ENCODE assay signal across 21 cellular contexts in the genomic region with DNA sequence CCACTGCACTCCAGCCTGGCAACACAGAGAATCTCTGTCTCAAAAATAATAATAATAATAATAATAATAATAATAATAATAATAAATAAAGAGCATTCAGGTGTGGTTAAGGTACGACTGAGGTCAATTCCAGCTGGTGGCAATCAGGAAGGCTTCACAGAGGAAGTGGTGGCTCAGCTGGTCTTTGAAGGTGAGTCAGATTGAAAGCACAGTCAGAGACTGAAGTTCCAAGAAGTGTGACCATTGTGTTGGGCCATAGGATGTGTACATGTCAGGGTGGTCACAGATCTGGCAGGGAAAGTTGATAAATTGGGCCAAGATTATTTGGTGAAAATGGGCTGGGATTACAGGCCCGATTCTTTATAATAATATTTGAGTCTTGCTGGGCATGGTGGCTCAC. TPM values are rescaled to one million over a fixed set of nuclear protein-coding genes. Genes with fewer than 3 reads are reported as not detected.
DNase-seq lines count a peak whose midpoint lies in the region; ATAC-seq and TF ChIP-seq lines count a peak whose summit lies in the region.
"Had no signal": no experiment of that assay in that cellular context is flagged by ENCODE, and none has a peak within 500 bp of the region (broad histone marks: within the 10 kb centered on the region; RNA-seq: fewer than 3 reads in every experiment).

No MANE protein-coding gene starts in this region.

- TF ChIP-seq CTCF in natural killer cell (IDR thresholded peaks at IDR 0.05): no peak

- no peaks in the 10 kb centered on the region for H3K36me3 Mint-ChIP-seq in natural killer cell treated with Interleukin-12 subunit alpha and Interleukin-12 subunit beta and Interleukin-15 and Interleukin-18, amount 100 ng/mL, for 72 hours
- no peaks in the 10 kb centered on the region for H3K36me3 Mint-ChIP-seq in natural killer cell
- no peaks in the 10 kb centered on the region for H3K36me3 Mint-ChIP-seq in activated naive CD8-positive, alpha-beta T cell treated with anti-CD3 and anti-CD28 coated beads, Interleukin-2, amount 50 U/mL, for 24 hours (ENCODE audit: low read depth)
- H3K36me3 Mint-ChIP-seq: activated naive CD4-positive, alpha-beta T cell treated with anti-CD3 and anti-CD28 coated beads, Interleukin-2, amount 50 U/mL, for 24 hours; naive B cell had no signal

- DNase-seq in natural killer cell treated with Interleukin-12 subunit alpha and Interleukin-12 subunit beta and Interleukin-15 and Interleukin-18, amount 100 ng/mL, for 72 hours (ENCODE audit: low spot score): no peak
- DNase-seq in natural killer cell (no peak), NCI-H748 treated with DMSO at 0.1 percent for 48 hours (lab: John Stamatoyannopoulos, UW) (no peak), inferior parietal cortex (ENCODE audit: extremely low spot score) (no peak), foreskin melanocyte (no peak), nucleus accumbens (lab: John Stamatoyannopoulos, UW) (no peak)
- peak; percentile 4 for DNase-seq in activated naive CD8-positive, alpha-beta T cell treated with anti-CD3 and anti-CD28 coated beads, Interleukin-2, amount 50 U/mL, for 24 hours
- DNase-seq: activated CD4-positive, alpha-beta T cell treated with anti-CD3 and anti-CD28 coated beads, Interleukin-2, amount 50 U/mL, for 4 hours; activated T-cell treated with anti-CD3 and anti-CD28 coated beads, Interleukin-2, amount 50 U/mL, for 24 hours; C1 segment of cervical spinal cord; erythroblast; H7; naive B cell; NCI-H69; SIG-M5; stimulated activated CD4-positive, alpha-beta T cell treated with anti-CD3 and anti-CD28 coated beads, Interleukin-15, amount 100 ng/mL, for 24 hours had no signal

- peak; percentile 96 to 97 for ATAC-seq in natural killer cell treated with Interleukin-12 subunit alpha and Interleukin-12 subunit beta and Interleukin-15 and Interleukin-18, amount 100 ng/mL, for 72 hours
- ATAC-seq in natural killer cell (no peak), HG03354 (IDR thresholded peaks at IDR 0.05; ENCODE audit: poor library complexity, severe bottlenecking, unreplicated experiment) (peak; percentile 66)
- ATAC-seq in activated naive CD8-positive, alpha-beta T cell treated with anti-CD3 and anti-CD28 coated beads, Interleukin-2, amount 50 U/mL, for 24 hours: peak; percentile 63
- ATAC-seq: gastroesophageal sphincter, sciatic nerve had no signal

- H3K4me1 Mint-ChIP-seq in natural killer cell treated with Interleukin-12 subunit alpha and Interleukin-12 subunit beta and Interleukin-15 and Interleukin-18, amount 100 ng/mL, for 72 hours (ENCODE audit: low read depth in 2 of 2): peaks cover 25 to 30% of the 10 kb centered on the region in 2 donors
- H3K4me1 Mint-ChIP-seq in natural killer cell: no peaks in the 10 kb centered on the region
- H3K4me1 Mint-ChIP-seq in activated naive CD8-positive, alpha-beta T cell treated with anti-CD3 and anti-CD28 coated beads, Interleukin-2, amount 50 U/mL, for 24 hours: no peaks in the 10 kb centered on the region
- H3K4me1 Mint-ChIP-seq: activated naive CD4-positive, alpha-beta T cell treated with anti-CD3 and anti-CD28 coated beads, Interleukin-2, amount 50 U/mL, for 24 hours; naive B cell had no signal

- H3K27ac Mint-ChIP-seq in natural killer cell treated with Interleukin-12 subunit alpha and Interleukin-12 subunit beta and Interleukin-15 and Interleukin-18, amount 100 ng/mL, for 72 hours: peak overlapping the region; percentile 19 to 47
- no peak overlapping the region for H3K27ac Mint-ChIP-seq in natural killer cell
- H3K27ac Mint-ChIP-seq in activated naive CD8-positive, alpha-beta T cell treated with anti-CD3 and anti-CD28 coated beads, Interleukin-2, amount 50 U/mL, for 24 hours: no peak overlapping the region
- H3K27ac Mint-ChIP-seq: activated naive CD4-positive, alpha-beta T cell treated with anti-CD3 and anti-CD28 coated beads, Interleukin-2, amount 50 U/mL, for 24 hours; activated T-cell treated with anti-CD3 and anti-CD28 coated beads, Interleukin-2, amount 50 U/mL, for 24 hours; T-helper 1 cell treated with Interleukin-12 subunit alpha and Interleukin-12 subunit beta and Interleukin-4 antibody, amounts not matched to agents 30 μg/mL and 1 μg/mL, for 36 hours had no signal

- H3K27me3 Mint-ChIP-seq in natural killer cell treated with Interleukin-12 subunit alpha and Interleukin-12 subunit beta and Interleukin-15 and Interleukin-18, amount 100 ng/mL, for 72 hours: no peaks in the 10 kb centered on the region
- peaks cover 0 to 16% of the 10 kb centered on the region in 2 donors for H3K27me3 Mint-ChIP-seq in natural killer cell (ENCODE audit: low read depth in 2 of 2)
- H3K27me3 Mint-ChIP-seq in activated naive CD8-positive, alpha-beta T cell treated with anti-CD3 and anti-CD28 coated beads, Interleukin-2, amount 50 U/mL, for 24 hours: no peaks in the 10 kb centered on the region
- H3K27me3 Mint-ChIP-seq: activated naive CD4-positive, alpha-beta T cell treated with anti-CD3 and anti-CD28 coated beads, Interleukin-2, amount 50 U/mL, for 24 hours; activated T-cell treated with anti-CD3 and anti-CD28 coated beads, Interleukin-2, amount 50 U/mL, for 24 hours had no signal

- peak overlapping the region; percentile 67 for H3K4me3 Mint-ChIP-seq in natural killer cell treated with Interleukin-12 subunit alpha and Interleukin-12 subunit beta and Interleukin-15 and Interleukin-18, amount 100 ng/mL, for 72 hours
- H3K4me3 Mint-ChIP-seq in natural killer cell: no peak overlapping the region
- H3K4me3 Mint-ChIP-seq in activated naive CD8-positive, alpha-beta T cell treated with anti-CD3 and anti-CD28 coated beads, Interleukin-2, amount 50 U/mL, for 24 hours: no peak overlapping the region
- H3K4me3 Mint-ChIP-seq: activated naive CD4-positive, alpha-beta T cell treated with anti-CD3 and anti-CD28 coated beads, Interleukin-2, amount 50 U/mL, for 24 hours; activated T-cell treated with anti-CD3 and anti-CD28 coated beads, Interleukin-2, amount 50 U/mL, for 24 hours; naive B cell; T-helper 1 cell treated with Interleukin-12 subunit alpha and Interleukin-12 subunit beta and Interleukin-4 antibody, amounts not matched to agents 30 μg/mL and 1 μg/mL, for 36 hours had no signal

- H3K9me3 Mint-ChIP-seq in natural killer cell treated with Interleukin-12 subunit alpha and Interleukin-12 subunit beta and Interleukin-15 and Interleukin-18, amount 100 ng/mL, for 72 hours: no peaks in the 10 kb centered on the region
- no peaks in the 10 kb centered on the region for H3K9me3 Mint-ChIP-seq in natural killer cell
- H3K9me3 Mint-ChIP-seq in activated naive CD8-positive, alpha-beta T cell treated with anti-CD3 and anti-CD28 coated beads, Interleukin-2, amount 50 U/mL, for 24 hours: no peaks in the 10 kb centered on the region
- H3K9me3 Mint-ChIP-seq: activated naive CD4-positive, alpha-beta T cell treated with anti-CD3 and anti-CD28 coated beads, Interleukin-2, amount 50 U/mL, for 24 hours; activated T-cell treated with anti-CD3 and anti-CD28 coated beads, Interleukin-2, amount 50 U/mL, for 24 hours; naive B cell; T-helper 1 cell treated with Interleukin-12 subunit alpha and Interleukin-12 subunit beta and Interleukin-4 antibody, amounts not matched to agents 30 μg/mL and 1 μg/mL, for 36 hours had no signal

- intact Hi-C loops in natural killer cell (cut with micrococcal nuclease): no loop called here

RNA-seq across cellular contexts. Expression of a gene that starts 31.0 kb away (rescaled TPM):
- total RNA-seq in natural killer cell treated with Interleukin-12 subunit alpha and Interleukin-12 subunit beta and Interleukin-15 and Interleukin-18, amount 100 ng/mL, for 72 hours: 10 to 100 TPM; 17.9 to 21.4 TPM
- 10 to 100 TPM in 1 of 3 donors, 1 to 10 TPM in 2; 6.6 to 10.2 (median 8.9) TPM for total RNA-seq in natural killer cell

RNA-seq across cellular contexts. Expression of a gene that starts 38.5 kb away (rescaled TPM):
- 10 to 100 TPM; 26.4 to 36.1 TPM for total RNA-seq in natural killer cell treated with Interleukin-12 subunit alpha and Interleukin-12 subunit beta and Interleukin-15 and Interleukin-18, amount 100 ng/mL, for 72 hours
- 10 to 100 TPM; 21.0 to 30.3 (median 27.1) TPM for total RNA-seq in natural killer cell

Comparison
In these comparisons a context has a peak if more than half of its experiments do, and no peak if none do; other contexts are left out.
1. ATAC-seq: peak in natural killer cell treated with Interleukin-12 subunit alpha and Interleukin-12 subunit beta and Interleukin-15 and Interleukin-18, amount 100 ng/mL, for 72 hours (2 of 2), HG03354 (single experiment) and activated naive CD8-positive, alpha-beta T cell treated with anti-CD3 and anti-CD28 coated beads, Interleukin-2, amount 50 U/mL, for 24 hours (single experiment); none in natural killer cell (0 of 3).
2. H3K27ac Mint-ChIP-seq: peak in natural killer cell treated with Interleukin-12 subunit alpha and Interleukin-12 subunit beta and Interleukin-15 and Interleukin-18, amount 100 ng/mL, for 72 hours (2 of 2); none in natural killer cell (0 of 2) and activated naive CD8-positive, alpha-beta T cell treated with anti-CD3 and anti-CD28 coated beads, Interleukin-2, amount 50 U/mL, for 24 hours (single experiment).